In the genomic region with DNA sequence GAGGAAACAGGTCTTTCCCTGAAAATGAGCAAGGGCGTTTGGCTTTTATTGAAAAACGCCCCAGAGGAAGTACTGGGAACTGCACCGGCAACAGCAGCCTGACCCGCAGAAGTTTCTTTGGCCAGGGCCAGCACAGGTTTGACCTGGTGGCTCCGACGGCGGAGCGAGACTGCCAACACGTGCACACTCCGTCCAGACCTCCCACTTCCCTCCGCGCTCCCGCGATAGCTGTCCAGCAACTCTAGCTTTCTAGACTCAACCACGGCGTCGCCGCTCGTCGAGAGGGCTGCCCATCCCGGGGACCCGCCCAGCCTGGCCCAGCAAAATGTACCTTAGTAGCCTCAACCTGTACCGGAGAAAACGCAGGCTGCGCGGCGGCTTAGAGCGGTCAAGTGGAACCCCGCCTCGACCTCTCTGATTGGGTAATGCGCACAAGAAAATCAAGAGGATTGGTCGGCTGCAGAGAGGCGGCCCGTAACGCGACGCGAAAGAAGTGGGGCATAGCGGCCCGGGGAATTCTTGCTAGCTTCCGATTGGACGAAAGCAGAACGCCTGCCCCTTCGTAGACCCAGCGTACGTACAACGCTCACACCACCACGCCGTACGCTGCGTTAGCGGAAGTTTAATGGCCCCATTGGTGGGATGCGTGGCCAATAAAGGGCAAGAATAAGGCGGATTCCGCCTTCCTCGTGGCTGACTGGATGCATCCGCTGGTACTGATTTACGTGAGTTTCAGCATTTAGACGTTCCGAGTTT, we compare ENCODE assay signal across 8 cellular contexts. TPM values are rescaled to one million over a fixed set of nuclear protein-coding genes. Genes with fewer than 3 reads are reported as not detected.
DNase-seq lines count a peak whose midpoint lies in the region; ATAC-seq, FAIRE-seq and TF ChIP-seq lines count a peak whose summit lies in the region.

A gene with protein sequence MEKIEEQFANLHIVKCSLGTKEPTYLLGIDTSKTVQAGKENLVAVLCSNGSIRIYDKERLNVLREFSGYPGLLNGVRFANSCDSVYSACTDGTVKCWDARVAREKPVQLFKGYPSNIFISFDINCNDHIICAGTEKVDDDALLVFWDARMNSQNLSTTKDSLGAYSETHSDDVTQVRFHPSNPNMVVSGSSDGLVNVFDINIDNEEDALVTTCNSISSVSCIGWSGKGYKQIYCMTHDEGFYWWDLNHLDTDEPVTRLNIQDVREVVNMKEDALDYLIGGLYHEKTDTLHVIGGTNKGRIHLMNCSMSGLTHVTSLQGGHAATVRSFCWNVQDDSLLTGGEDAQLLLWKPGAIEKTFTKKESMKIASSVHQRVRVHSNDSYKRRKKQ (minus strand): TSS at position 399 of the 756 bp plus-strand sequence. CDS start 41,929 bp downstream, outside the sequence.

- TF ChIP-seq CTCF in H9 (conservative IDR thresholded peaks at IDR 0.05) (peak; percentile 84), fibroblast of pulmonary artery (IDR thresholded peaks at IDR 0.05; ENCODE audit: low read length, missing control alignments) (peak; percentile 70)

- H3K9me3 ChIP-seq in H9 (ENCODE audit: control insufficient read depth, low read depth, low read length): no peaks in the 10 kb centered on the region

- H2BK120ac ChIP-seq in H9 (ENCODE audit: low read depth, low read length, poor library complexity, severe bottlenecking): peak within 1 kb of the TSS; percentile 82

- H3K9me3 Mint-ChIP-seq in H9: peaks cover 5 to 8% of the 10 kb centered on the region in 2 experiments
- H3K9me3 Mint-ChIP-seq in natural killer cell treated with Interleukin-12 subunit alpha and Interleukin-12 subunit beta and Interleukin-15 and Interleukin-18, amount 100 ng/mL, for 72 hours: peaks cover 3% of the 10 kb centered on the region

- H3K27ac Mint-ChIP-seq in H9: peak within 1 kb of the TSS; percentile 96 to 100 (median 100)
- H3K27ac Mint-ChIP-seq in natural killer cell treated with Interleukin-12 subunit alpha and Interleukin-12 subunit beta and Interleukin-15 and Interleukin-18, amount 100 ng/mL, for 72 hours: peak within 1 kb of the TSS; percentile 89 to 97

- H2AK5ac ChIP-seq in H9 (ENCODE audit: insufficient read length, low read length): no peak within 1 kb of the TSS

- H2BK15ac ChIP-seq in H9 (ENCODE audit: low read depth, low read length): no peak within 1 kb of the TSS

- peak within 1 kb of the TSS; percentile 81 for H4K5ac ChIP-seq in H9 (ENCODE audit: insufficient read length, low read depth, low read length)

- H2AFZ ChIP-seq in H9 (ENCODE audit: low read length): peak within 1 kb of the TSS; percentile 52

- H3K56ac ChIP-seq in H9 (ENCODE audit: insufficient read length, low read depth, low read length): peak within 1 kb of the TSS; percentile 38

- H2BK20ac ChIP-seq in H9 (ENCODE audit: low read depth, low read length, poor library complexity, severe bottlenecking): no peak within 1 kb of the TSS

- H4K8ac ChIP-seq in H9 (replicated peaks; ENCODE audit: insufficient read length, low read depth, low read length): no peak within 1 kb of the TSS

- ATAC-seq in natural killer cell treated with Interleukin-12 subunit alpha and Interleukin-12 subunit beta and Interleukin-15 and Interleukin-18, amount 100 ng/mL, for 72 hours: peak; percentile 95
- ATAC-seq in stimulated activated naive CD8-positive, alpha-beta T cell treated with anti-CD3 and anti-CD28 coated beads, Interleukin-15, Interleukin-2, amounts not matched to agents 100 U/mL and 50 U/mL, for 24 hours: peak; percentile 94

- H3K23me2 ChIP-seq in H9 (ENCODE audit: insufficient read length, low read depth, low read length, poor library complexity, severe bottlenecking): no peaks in the 10 kb centered on the region

- H3T11ph ChIP-seq in H9 (ENCODE audit: low read length): no peak within 1 kb of the TSS

- H3K23ac ChIP-seq in H9 (ENCODE audit: insufficient read length, low read depth, low read length): no peak within 1 kb of the TSS

- no peaks in the 10 kb centered on the region for H3K27me3 Mint-ChIP-seq in H9 (ENCODE audit: low read depth)
- H3K27me3 Mint-ChIP-seq in natural killer cell treated with Interleukin-12 subunit alpha and Interleukin-12 subunit beta and Interleukin-15 and Interleukin-18, amount 100 ng/mL, for 72 hours: no peaks in the 10 kb centered on the region

- H3K18ac ChIP-seq in H9 (ENCODE audit: insufficient read length, low read depth, low read length): peak within 1 kb of the TSS; percentile 97

- H3K27me3 ChIP-seq in H9 (ENCODE audit: insufficient read depth, low read length): no peaks in the 10 kb centered on the region

- WGBS in H9 (ENCODE audit: extremely low coverage, insufficient read length, low lambda C conversion rate): no CpG with 5 or more reads among the region's 60 CpGs

- peak within 1 kb of the TSS; percentile 86 to 96 for H3K4me3 Mint-ChIP-seq in H9
- peak within 1 kb of the TSS; percentile 89 for H3K4me3 Mint-ChIP-seq in natural killer cell treated with Interleukin-12 subunit alpha and Interleukin-12 subunit beta and Interleukin-15 and Interleukin-18, amount 100 ng/mL, for 72 hours

- peak within 1 kb of the TSS; percentile 94 for H3K27ac ChIP-seq in H9 (ENCODE audit: insufficient read length, low read depth, low read length)

- H4K20me1 ChIP-seq in H9 (ENCODE audit: control insufficient read depth, insufficient read depth, insufficient read length): no peaks in the 10 kb centered on the region

- peak within 1 kb of the TSS; percentile 99 for H3K14ac ChIP-seq in H9 (ENCODE audit: insufficient read depth, low read length)

- H4K91ac ChIP-seq in H9 (ENCODE audit: insufficient read length, low read depth, low read length): no peak within 1 kb of the TSS

- H3K4me2 ChIP-seq in H9 (ENCODE audit: insufficient read depth, insufficient read length, low read length): peak within 1 kb of the TSS; percentile 64

- peak; percentile 99 for FAIRE-seq in G401.6 (lab: Jason Lieb, UNC)

- peak within 1 kb of the TSS; percentile 66 for H2BK5ac ChIP-seq in H9 (ENCODE audit: insufficient read length, low read length)

- H3K4me1 ChIP-seq in H9 (ENCODE audit: insufficient read depth, low read length): no peaks in the 10 kb centered on the region

- peaks cover 26 to 29% (median 29%) of the 10 kb centered on the region in 3 experiments for H3K36me3 Mint-ChIP-seq in H9 (ENCODE audit: insufficient read depth in 1 of 3, low read depth in 3 of 3)
- peaks cover 10% of the 10 kb centered on the region for H3K36me3 Mint-ChIP-seq in natural killer cell treated with Interleukin-12 subunit alpha and Interleukin-12 subunit beta and Interleukin-15 and Interleukin-18, amount 100 ng/mL, for 72 hours

- peaks cover 3% of the 10 kb centered on the region for H3K79me1 ChIP-seq in H9 (ENCODE audit: insufficient read depth, low read depth, low read length, poor library complexity, severe bottlenecking)

- peak within 1 kb of the TSS; percentile 85 for H3K4me3 ChIP-seq in fibroblast of pulmonary artery (replicated peaks; ENCODE audit: low read depth, low read length)

- H3K9ac ChIP-seq in H9 (ENCODE audit: extremely low read depth, insufficient read length, low read length): peak within 1 kb of the TSS; percentile 93

- H3K4ac ChIP-seq in H9 (ENCODE audit: low read depth, low read length): no peak within 1 kb of the TSS; the same call in 1 of the 2 replicates

- peaks cover 4 to 14% of the 10 kb centered on the region in 2 experiments for H3K4me1 Mint-ChIP-seq in H9
- H3K4me1 Mint-ChIP-seq in natural killer cell treated with Interleukin-12 subunit alpha and Interleukin-12 subunit beta and Interleukin-15 and Interleukin-18, amount 100 ng/mL, for 72 hours (ENCODE audit: low read depth in 2 of 2): peaks cover 16 to 22% of the 10 kb centered on the region in 2 donors

- H2BK12ac ChIP-seq in H9 (ENCODE audit: insufficient read length, low read depth, low read length): peak within 1 kb of the TSS; percentile 70

- DNase-seq in H9: peak; percentile 99
- peak; percentile 99 for DNase-seq in M059J (ENCODE audit: low read depth)
- peak; percentile 98 to 99 for DNase-seq in SHP77 (lab: John Stamatoyannopoulos, UW)
- peak; percentile 93 for DNase-seq in activated effector memory CD4-positive, alpha-beta T cell treated with Interleukin-2 at 50 U/mL for 16 hours
- peak; percentile 100 for DNase-seq in fibroblast of pulmonary artery (ENCODE audit: low read depth)
- DNase-seq in natural killer cell treated with Interleukin-12 subunit alpha and Interleukin-12 subunit beta and Interleukin-15 and Interleukin-18, amount 100 ng/mL, for 72 hours (ENCODE audit: low spot score): peak; percentile 98
- peak; percentile 92 for DNase-seq in stimulated activated naive CD8-positive, alpha-beta T cell treated with anti-CD3 and anti-CD28 coated beads, Interleukin-15, Interleukin-2, amounts not matched to agents 100 U/mL and 50 U/mL, for 24 hours

- peaks cover 16% of the 10 kb centered on the region; the same call in 1 of the 2 replicates for H3K79me2 ChIP-seq in H9 (ENCODE audit: insufficient read depth, low read length)

RNA-seq across cellular contexts. Expression of the gene that starts here (rescaled TPM):
- 24.0 and 26.4 TPM in 2 replicates for total RNA-seq in H9 (2021)
- 9.0 and 18.5 TPM in 2 replicates for total RNA-seq in M059J (2014; rRNA removed; shearing (Covaris generic))
- 10 to 100 TPM; 22.3 to 22.7 TPM for total RNA-seq in natural killer cell treated with Interleukin-12 subunit alpha and Interleukin-12 subunit beta and Interleukin-15 and Interleukin-18, amount 100 ng/mL, for 72 hours

Comparison
In these comparisons a context has a peak if more than half of its experiments do, and no peak if none do; other contexts are left out.
1. Peak in every context shown above with its lines: DNase-seq, ATAC-seq, H3K4me3 ChIP-seq and H3K27ac ChIP-seq.